In genomic region chr7:1531263-1531978, GRCh38 we compare ENCODE assay signal across 8 cellular contexts. TPM values are rescaled to one million over a fixed set of nuclear protein-coding genes. Genes with fewer than 3 reads are reported as not detected.
DNase-seq lines count a peak whose midpoint lies in the region; ATAC-seq and TF ChIP-seq lines count a peak whose summit lies in the region.

No MANE protein-coding gene starts in this region.

- 0 out of 2 replicates have a peak, but pooled peaks cover 8% of the 10 kb centered on the region for H3K79me2 ChIP-seq in OCI-LY1 (ENCODE audit: insufficient read depth, low read length)

- in situ Hi-C loops in KBM-7 (cut with MboI; ENCODE audit: low pct_unique_long_range_greater_than_20kb, low sequenced_read_pairs): no loop called here

- H3K4me1 ChIP-seq in OCI-LY1 (ENCODE audit: insufficient read depth, low read length, severe bottlenecking): peaks cover 24% of the 10 kb centered on the region
- peaks cover 32 to 39% of the 10 kb centered on the region in 2 donors for H3K4me1 ChIP-seq in adrenal gland (replicated peaks in 1 of 2)

- H3K27ac ChIP-seq in AG04450 (ENCODE audit: low read depth, low read length) (peak overlapping the region; percentile 98), OCI-LY1 (ENCODE audit: low read depth, low read length, poor library complexity, severe bottlenecking) (peak overlapping the region; percentile 10), adrenal gland (peak overlapping the region; percentile 82 to 98 (median 93)), skin epidermis (peak overlapping the region; percentile 74 to 98 (median 91))

- no peak for DNase-seq in AG04450 (ENCODE audit: low read depth, low spot score)
- peak; percentile 50 to 81 (median 66) for DNase-seq in adrenal gland
- no peak for DNase-seq in NCI-H2227 (lab: John Stamatoyannopoulos, UW; ENCODE audit: unreplicated experiment)
- DNase-seq in KBM-7: no peak

- no peaks in the 10 kb centered on the region for H4K20me1 ChIP-seq in OCI-LY1 (ENCODE audit: insufficient read depth, low read length)

- no peaks in the 10 kb centered on the region for H3F3A ChIP-seq in OCI-LY1 (ENCODE audit: insufficient read depth, low read length)

- H3K36me3 ChIP-seq in OCI-LY1 (ENCODE audit: insufficient read depth, low read length): no peaks in the 10 kb centered on the region
- no peaks in the 10 kb centered on the region for H3K36me3 ChIP-seq in adrenal gland (replicated peaks in 1 of 2)

- no peaks in the 10 kb centered on the region; the same call in 1 of the 2 replicates for H3K9me3 ChIP-seq in AG04450 (ENCODE audit: control insufficient read depth, insufficient read depth, low read length)
- no peaks in the 10 kb centered on the region for H3K9me3 ChIP-seq in OCI-LY1 (ENCODE audit: low read length)
- H3K9me3 ChIP-seq in adrenal gland (replicated peaks in 1 of 3): no peaks in the 10 kb centered on the region

- no peaks in the 10 kb centered on the region for H3K27me3 ChIP-seq in AG04450 (ENCODE audit: control insufficient read depth, insufficient read depth, low read length)
- H3K27me3 ChIP-seq in OCI-LY1 (ENCODE audit: insufficient read depth, low read length): no peaks in the 10 kb centered on the region
- H3K27me3 ChIP-seq in adrenal gland: no peaks in the 10 kb centered on the region

- peak overlapping the region; percentile 85 for H3K4me2 ChIP-seq in OCI-LY1 (ENCODE audit: low read length)

- peak overlapping the region; percentile 79 for H3K9ac ChIP-seq in OCI-LY1 (ENCODE audit: low read length)

- CTCF ChIA-PET in AG04450 (lab: Charles Lee): no interaction called here

- no peak overlapping the region for H2AFZ ChIP-seq in OCI-LY1 (ENCODE audit: low read length)

- TF ChIP-seq POLR2A in adrenal gland (IDR thresholded peaks at IDR 0.05): peak in 1 of 2 donors; percentile 59

- peak; percentile 31 for ATAC-seq in GM19372 (IDR thresholded peaks at IDR 0.05; ENCODE audit: low read depth, unreplicated experiment)

- no peak for TF ChIP-seq CTCF in AG04450 (IDR thresholded peaks at IDR 0.05; ENCODE audit: low read depth, low read length)
- TF ChIP-seq CTCF in OCI-LY1 (IDR thresholded peaks at IDR 0.05; ENCODE audit: low read length): no peak
- no peak for TF ChIP-seq CTCF in adrenal gland (IDR thresholded peaks at IDR 0.05)

- POLR2A ChIA-PET in AG04450 (lab: Yijun Ruan, JAX): interaction anchor here (1.6 kb wide), 1 partner anchor 24 kb away, joined by 6 read pairs; no protein-coding TSS in a partner anchor

- 0 to 4% (median 1%) methylated on average over 1 to 52 of the region's 55 CpGs for WGBS in adrenal gland, 4 donors

- H3K4me3 ChIP-seq in AG04450 (ENCODE audit: low read depth, low read length) (peak overlapping the region; percentile 74), OCI-LY1 (ENCODE audit: low read depth, low read length, poor library complexity, severe bottlenecking) (peak overlapping the region; percentile 83), adrenal gland (peak overlapping the region in 2 of 4 donors; percentile 18 to 93), iPS-11a (ENCODE audit: low read depth, low read length) (peak overlapping the region; percentile 35), skin epidermis (peak overlapping the region; percentile 50 to 76 (median 60))

- intact Hi-C loops in adrenal gland (cut with DNase I): no loop called here

- H3K9me2 ChIP-seq in OCI-LY1 (ENCODE audit: low read depth, low read length): no peaks in the 10 kb centered on the region

RNA-seq across cellular contexts. Expression of gene MAFK, which starts 0.9 kb away (rescaled TPM):
- polyA plus RNA-seq in AG04450 (2011; rRNA removed) (4.5 and 8.3 TPM in 2 replicates), adrenal gland (10 to 100 TPM in 2 of 3 donors, 1 to 10 TPM in 1; 1.5 to 72.2 (median 37.6) TPM)
- 4.2 and 4.8 TPM in 2 replicates for polyA minus RNA-seq in AG04450 (2011; rRNA and poly(A)+ RNA removed)
- 10 to 100 TPM; 17.2 to 34.1 (median 20.6) TPM for total RNA-seq in adrenal gland

RNA-seq across cellular contexts. Expression of gene TMEM184A, which starts 24.6 kb away (rescaled TPM):
- polyA plus RNA-seq in AG04450 (2011; rRNA removed) (0.36 and 0.56 TPM in 2 replicates), adrenal gland (1 to 10 TPM in 2 of 3 donors, not detected in 1; 1.2 to 2.1 TPM)
- 0.23 and 0.91 TPM in 2 replicates for polyA minus RNA-seq in AG04450 (2011; rRNA and poly(A)+ RNA removed)
- 1 to 10 TPM in 2 of 8 donors, under 1 TPM in 5, not detected in 1; 0.06 to 1.3 (median 0.72) TPM for total RNA-seq in adrenal gland

RNA-seq across cellular contexts. Expression of gene INTS1, which starts 27.2 kb away (rescaled TPM):
- polyA plus RNA-seq in AG04450 (2011; rRNA removed) (9.0 and 13.1 TPM in 2 replicates), adrenal gland (100 to 1,000 TPM in 1 of 3 donors, 10 to 100 TPM in 1, 1 to 10 TPM in 1; 4.7 to 152 (median 77.6) TPM)
- polyA minus RNA-seq in AG04450 (2011; rRNA and poly(A)+ RNA removed): 24.2 and 31.0 TPM in 2 replicates
- total RNA-seq in adrenal gland: 100 to 1,000 TPM in 2 of 8 donors, 10 to 100 TPM in 6; 44.3 to 110 (median 72.8) TPM

RNA-seq across cellular contexts. Expression of gene PSMG3, which starts 38.4 kb away (rescaled TPM):
- polyA plus RNA-seq in AG04450 (2011; rRNA removed): 31.1 and 33.4 TPM in 2 replicates
- 11.4 and 14.8 TPM in 2 replicates for polyA minus RNA-seq in AG04450 (2011; rRNA and poly(A)+ RNA removed)
- total RNA-seq in adrenal gland: 10 to 100 TPM; 19.1 to 64.3 (median 25.5) TPM
- 10 to 100 TPM; 17.3 to 82.7 (median 68.4) TPM for polyA plus RNA-seq in adrenal gland

Comparison
In these comparisons a context has a peak if more than half of its experiments do, and no peak if none do; other contexts are left out.
1. DNase-seq: peak in adrenal gland (7 of 7); none in AG04450 (single experiment), NCI-H2227 (single experiment) and KBM-7 (single experiment).
2. H3K27ac ChIP-seq: peak in every context shown above with its lines; median percentile 98 in AG04450; 93 in adrenal gland; 91 in skin epidermis; 10 in OCI-LY1.